In genomic region chr19:49451430-49452181, GRCh38 we compare ENCODE assay signal across 8 cellular contexts. TPM values are rescaled to one million over a fixed set of nuclear protein-coding genes. Genes with fewer than 3 reads are reported as not detected.
DNase-seq lines count a peak whose midpoint lies in the region; ATAC-seq, FAIRE-seq and TF ChIP-seq lines count a peak whose summit lies in the region.

Gene PIH1D1 (minus strand): TSS chr19:49451814. CDS start chr19:49451574, 240 bp downstream.

- peak; percentile 84 for TF ChIP-seq POLR2A in IMR-90 (IDR thresholded peaks at IDR 0.05; ENCODE audit: low read depth, low read length)

- peak within 1 kb of the TSS; percentile 78 for H3K4ac ChIP-seq in IMR-90 (ENCODE audit: low read depth, low read length)

- intact Hi-C loops in IMR-90 (cut with micrococcal nuclease) (no loop called here), mucosa of descending colon (cut with DNase I, micrococcal nuclease) (no loop called here)

- H2BK20ac ChIP-seq in IMR-90 (ENCODE audit: low read depth, low read length) = no peak within 1 kb of the TSS

- dilution Hi-C loops in IMR-90 (cut with HindIII; ENCODE audit: low sequenced_read_pairs, unreplicated experiment) = no loop called here

- H3K14ac ChIP-seq in IMR-90 (replicated peaks; ENCODE audit: low read depth, low read length) = peak within 1 kb of the TSS; percentile 89

- POLR2A ChIA-PET in IMR-90 (lab: Charles Lee; ENCODE audit: unreplicated experiment) = interaction anchor here (0.5 kb wide), 1 partner anchor 20 kb away, joined by 6 read pairs; no protein-coding TSS in a partner anchor

- H2BK120ac ChIP-seq in IMR-90 (ENCODE audit: low read depth, low read length) = no peak within 1 kb of the TSS

- H3K79me1 ChIP-seq in IMR-90 (ENCODE audit: low read depth in 1 of 2, low read length in 2 of 2) = peaks cover 23 to 58% of the 10 kb centered on the region in 2 experiments

- peak within 1 kb of the TSS; percentile 95 to 98 for H4K8ac ChIP-seq in IMR-90 (ENCODE audit: low read depth in 2 of 2, low read length in 2 of 2)

- H3K27ac ChIP-seq in IMR-90 (ENCODE audit: insufficient read depth, low read length) = peak within 1 kb of the TSS; percentile 87
- H3K27ac ChIP-seq in epithelial cell of prostate = peak within 1 kb of the TSS; percentile 83

- TF ChIP-seq RAD21 in IMR-90 (IDR thresholded peaks at IDR 0.05; ENCODE audit: low read length) = no peak

- peak within 1 kb of the TSS; percentile 63 for H3K23ac ChIP-seq in IMR-90 (ENCODE audit: low read depth, low read length)

- peak within 1 kb of the TSS; percentile 79 for H3K56ac ChIP-seq in IMR-90 (ENCODE audit: extremely low read depth, insufficient read depth, low read length)

- CTCF ChIA-PET in IMR-90 (lab: Yijun Ruan, JAX) = no interaction called here

- in situ Hi-C loops in IMR-90 (cut with MboI; ENCODE audit: low sequenced_read_pairs) = no loop called here

- ATAC-seq in GM21526 (IDR thresholded peaks at IDR 0.05; ENCODE audit: low FRiP score, unreplicated experiment) (peak; percentile 46), IMR-90 (ENCODE audit: low read depth) (peak; percentile 71), mucosa of descending colon (peak; percentile 83)

- peak within 1 kb of the TSS; percentile 30 for H4K5ac ChIP-seq in IMR-90 (ENCODE audit: low read depth, low read length)

- peak within 1 kb of the TSS; percentile 97 for H2AK5ac ChIP-seq in IMR-90 (ENCODE audit: low read depth, low read length)

- FAIRE-seq in D721Med (lab: Jason Lieb, UNC) = peak; percentile 32

- H2BK5ac ChIP-seq in IMR-90 (ENCODE audit: low read depth, low read length, poor library complexity, severe bottlenecking) = peak within 1 kb of the TSS; percentile 82

- H2AK9ac ChIP-seq in IMR-90 (replicated peaks; ENCODE audit: low read depth, low read length, poor library complexity) = peak within 1 kb of the TSS; percentile 96

- H4K20me1 ChIP-seq in IMR-90 (ENCODE audit: insufficient read depth, low read length) = peaks cover 3% of the 10 kb centered on the region; the same call in 1 of the 2 replicates

- peak within 1 kb of the TSS; percentile 3; the same call in 1 of the 2 replicates for H3K18ac ChIP-seq in IMR-90 (ENCODE audit: low read depth, low read length)

- peak within 1 kb of the TSS; percentile 63 for H3K4me2 ChIP-seq in IMR-90 (ENCODE audit: low read depth, low read length)

- no peak for TF ChIP-seq CTCF in D721Med (IDR thresholded peaks at IDR 0.05; ENCODE audit: insufficient read depth, missing control alignments)
- no peak for TF ChIP-seq CTCF in IMR-90 (conservative IDR thresholded peaks at IDR 0.05; ENCODE audit: low read depth, low read length)
- peak; percentile 21 for TF ChIP-seq CTCF in mucosa of descending colon (IDR thresholded peaks at IDR 0.05)

- H3K4me1 ChIP-seq in IMR-90 (ENCODE audit: control insufficient read depth, insufficient read depth, low read length) (peaks cover 2% of the 10 kb centered on the region; the same call in 1 of the 2 replicates), mucosa of descending colon (ENCODE audit: low read depth) (peaks cover 13% of the 10 kb centered on the region)

- BruUV-seq in IMR-90 (replicated peaks; lab: Mats Ljungman, UMichigan) = no TSS peak

- H3K9me1 ChIP-seq in IMR-90 (ENCODE audit: insufficient read depth, low read length) = peaks cover 11% of the 10 kb centered on the region

- H3K4me3 ChIP-seq in IMR-90 (ENCODE audit: insufficient read depth, low read depth, low read length) (peak within 1 kb of the TSS; percentile 56), mucosa of descending colon (peak within 1 kb of the TSS; percentile 65)

- H3K27me3 ChIP-seq in IMR-90 (ENCODE audit: control insufficient read depth, insufficient read depth, low read length) = no peaks in the 10 kb centered on the region

- H3K36me3 ChIP-seq in IMR-90 (ENCODE audit: control insufficient read depth, insufficient read depth, low read length) (peaks cover 4% of the 10 kb centered on the region), mucosa of descending colon (ENCODE audit: low read depth) (peaks cover 5% of the 10 kb centered on the region)

- peak within 1 kb of the TSS; percentile 72 for H3K9ac ChIP-seq in IMR-90 (ENCODE audit: low read depth, low read length)

- peak within 1 kb of the TSS; percentile 100 for H2AFZ ChIP-seq in IMR-90 (replicated peaks; ENCODE audit: low read length, poor library complexity)

- 0% methylated on average over 20 of the region's 42 CpGs; no CpG with 5 or more reads in 1 of the 2 experiments for WGBS in IMR-90 (ENCODE audit: extremely low coverage in 2 of 2, insufficient read length in 1 of 2), 2 experiments

- H4K91ac ChIP-seq in IMR-90 (ENCODE audit: insufficient read depth, low read depth, low read length) = peak within 1 kb of the TSS; percentile 75; the same call in 1 of the 2 replicates

- H3K9me3 ChIP-seq in IMR-90 (ENCODE audit: control insufficient read depth, insufficient read depth, low read length) (no peaks in the 10 kb centered on the region), mucosa of descending colon (no peaks in the 10 kb centered on the region)

- no peak within 1 kb of the TSS for H2BK15ac ChIP-seq in IMR-90 (ENCODE audit: low read depth, low read length)

- DNase-seq in D721Med (ENCODE audit: insufficient read length, low spot score) (peak; percentile 83), IMR-90 (peak; percentile 99), OCI-M1 (lab: John Stamatoyannopoulos, UW) (peak; percentile 100), activated T-cell treated with anti-CD3 and anti-CD28 coated beads for 24 hours (ENCODE audit: low read depth) (peak; percentile 94), epithelial cell of prostate (ENCODE audit: low read depth, low spot score) (peak; percentile 98), mucosa of descending colon (peak; percentile 94 to 99 (median 97))
- peak; percentile 87 for DNase-seq in stimulated activated CD8-positive, alpha-beta memory T cell treated with anti-CD3 and anti-CD28 coated beads, Interleukin-4, amount 100 ng/mL, for 24 hours (ENCODE audit: low read depth)

TF ChIP-seq in IMR-90, 13 proteins besides CTCF, POLR2A, EP300 and RAD21:
- peak; percentile 68; the same call in 1 of the 2 replicates for TF ChIP-seq MAZ (IDR thresholded peaks at IDR 0.05; ENCODE audit: borderline replicate concordance, low read depth, low read length)
- peak; percentile 88 for TF ChIP-seq RCOR1 (IDR thresholded peaks at IDR 0.05; ENCODE audit: insufficient replicate concordance, low read length)
- no peak for TF ChIP-seq CEBPB (IDR thresholded peaks at IDR 0.05; ENCODE audit: low read depth, low read length)
- TF ChIP-seq FOS (IDR thresholded peaks at IDR 0.05; ENCODE audit: low read depth, low read length) = no peak
- TF ChIP-seq USF2 (IDR thresholded peaks at IDR 0.05; ENCODE audit: low read depth, low read length) = 0 out of 2 replicates have a peak, but pooled peaks have one; percentile 8

RNA-seq across cellular contexts. Expression of gene PIH1D1, which starts in this region (rescaled TPM):
- total RNA-seq in IMR-90 (2012; rRNA removed) = 122 and 125 TPM in 2 replicates
- 76.8 and 77.9 TPM in 2 replicates for polyA plus RNA-seq in IMR-90 (2012; rRNA removed)
- 69.5 and 71.7 TPM in 2 replicates for polyA plus RNA-seq in IMR-90 (2012; cell fraction: cytosol; rRNA removed)
- polyA plus RNA-seq in IMR-90 (2012; cell fraction: nucleus; rRNA removed; ENCODE audit: low replicate concordance) = 123 and 140 TPM in 2 replicates
- total RNA-seq in mucosa of descending colon = 10 to 100 TPM; 65.2 to 78.7 (median 76.6) TPM

Comparison
In these comparisons a context has a peak if more than half of its experiments do, and no peak if none do; other contexts are left out.
1. Peak in every context shown above with its lines: DNase-seq, ATAC-seq, H3K4me3 ChIP-seq and H3K27ac ChIP-seq.